ENCODE assay signal across 2 cellular contexts in the genomic region with DNA sequence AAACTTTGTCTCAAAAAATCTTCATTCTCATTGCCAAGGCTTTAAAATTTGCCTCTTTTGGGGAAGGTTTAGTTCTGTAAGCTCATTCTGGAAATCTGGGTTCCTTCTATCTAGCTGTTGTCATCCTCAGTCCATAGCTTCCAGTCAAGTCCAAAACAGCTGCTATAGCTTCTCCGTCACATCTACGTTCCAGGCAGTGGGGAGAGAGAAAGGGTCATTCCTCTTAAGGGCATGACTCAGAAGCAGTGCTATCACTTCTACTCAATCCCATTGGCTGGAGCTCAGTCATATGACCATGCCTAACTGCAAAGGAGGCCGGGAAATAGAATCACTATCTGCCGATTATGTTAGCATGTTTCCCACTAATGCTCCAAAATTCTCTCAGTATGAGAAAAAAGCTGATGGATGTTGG.
TF ChIP-seq lines count a peak whose summit lies in the region.

No MANE protein-coding gene starts in this region.

TF ChIP-seq in Ishikawa, 13 proteins besides CTCF, POLR2A, EP300 and RAD21 (continued from another document):
- TF ChIP-seq, protein P1, sequence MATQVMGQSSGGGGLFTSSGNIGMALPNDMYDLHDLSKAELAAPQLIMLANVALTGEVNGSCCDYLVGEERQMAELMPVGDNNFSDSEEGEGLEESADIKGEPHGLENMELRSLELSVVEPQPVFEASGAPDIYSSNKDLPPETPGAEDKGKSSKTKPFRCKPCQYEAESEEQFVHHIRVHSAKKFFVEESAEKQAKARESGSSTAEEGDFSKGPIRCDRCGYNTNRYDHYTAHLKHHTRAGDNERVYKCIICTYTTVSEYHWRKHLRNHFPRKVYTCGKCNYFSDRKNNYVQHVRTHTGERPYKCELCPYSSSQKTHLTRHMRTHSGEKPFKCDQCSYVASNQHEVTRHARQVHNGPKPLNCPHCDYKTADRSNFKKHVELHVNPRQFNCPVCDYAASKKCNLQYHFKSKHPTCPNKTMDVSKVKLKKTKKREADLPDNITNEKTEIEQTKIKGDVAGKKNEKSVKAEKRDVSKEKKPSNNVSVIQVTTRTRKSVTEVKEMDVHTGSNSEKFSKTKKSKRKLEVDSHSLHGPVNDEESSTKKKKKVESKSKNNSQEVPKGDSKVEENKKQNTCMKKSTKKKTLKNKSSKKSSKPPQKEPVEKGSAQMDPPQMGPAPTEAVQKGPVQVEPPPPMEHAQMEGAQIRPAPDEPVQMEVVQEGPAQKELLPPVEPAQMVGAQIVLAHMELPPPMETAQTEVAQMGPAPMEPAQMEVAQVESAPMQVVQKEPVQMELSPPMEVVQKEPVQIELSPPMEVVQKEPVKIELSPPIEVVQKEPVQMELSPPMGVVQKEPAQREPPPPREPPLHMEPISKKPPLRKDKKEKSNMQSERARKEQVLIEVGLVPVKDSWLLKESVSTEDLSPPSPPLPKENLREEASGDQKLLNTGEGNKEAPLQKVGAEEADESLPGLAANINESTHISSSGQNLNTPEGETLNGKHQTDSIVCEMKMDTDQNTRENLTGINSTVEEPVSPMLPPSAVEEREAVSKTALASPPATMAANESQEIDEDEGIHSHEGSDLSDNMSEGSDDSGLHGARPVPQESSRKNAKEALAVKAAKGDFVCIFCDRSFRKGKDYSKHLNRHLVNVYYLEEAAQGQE (IDR thresholded peaks at IDR 0.05; ENCODE audit: low read depth), result no peak
- TF ChIP-seq, protein P2, sequence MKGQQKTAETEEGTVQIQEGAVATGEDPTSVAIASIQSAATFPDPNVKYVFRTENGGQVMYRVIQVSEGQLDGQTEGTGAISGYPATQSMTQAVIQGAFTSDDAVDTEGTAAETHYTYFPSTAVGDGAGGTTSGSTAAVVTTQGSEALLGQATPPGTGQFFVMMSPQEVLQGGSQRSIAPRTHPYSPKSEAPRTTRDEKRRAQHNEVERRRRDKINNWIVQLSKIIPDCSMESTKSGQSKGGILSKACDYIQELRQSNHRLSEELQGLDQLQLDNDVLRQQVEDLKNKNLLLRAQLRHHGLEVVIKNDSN (IDR thresholded peaks at IDR 0.05), result peak; percentile 72
- no peak for TF ChIP-seq TAF1 (IDR thresholded peaks at IDR 0.05; ENCODE audit: low read depth)

TF ChIP-seq in K562, 482 proteins besides CTCF, POLR2A, EP300 and RAD21 (continued from another document and continues in another):
- TF ChIP-seq, protein P3, sequence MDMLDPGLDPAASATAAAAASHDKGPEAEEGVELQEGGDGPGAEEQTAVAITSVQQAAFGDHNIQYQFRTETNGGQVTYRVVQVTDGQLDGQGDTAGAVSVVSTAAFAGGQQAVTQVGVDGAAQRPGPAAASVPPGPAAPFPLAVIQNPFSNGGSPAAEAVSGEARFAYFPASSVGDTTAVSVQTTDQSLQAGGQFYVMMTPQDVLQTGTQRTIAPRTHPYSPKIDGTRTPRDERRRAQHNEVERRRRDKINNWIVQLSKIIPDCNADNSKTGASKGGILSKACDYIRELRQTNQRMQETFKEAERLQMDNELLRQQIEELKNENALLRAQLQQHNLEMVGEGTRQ (CRISPR knock-in tag; IDR thresholded peaks at IDR 0.05), result peak; percentile 89
- TF ChIP-seq MCM2 (IDR thresholded peaks at IDR 0.05; ENCODE audit: low read depth) (no peak), BCOR (IDR thresholded peaks at IDR 0.05) (no peak), NR2C1 (IDR thresholded peaks at IDR 0.05) (no peak), NR2C1 (tag; IDR thresholded peaks at IDR 0.05) (peak; percentile 20; the same call in 1 of the 2 replicates), CBFA2T2 (conservative IDR thresholded peaks at IDR 0.05) (0 out of 2 replicates have a peak, but pooled peaks have one; percentile 29), ZNF239 (CRISPR knock-in tag; IDR thresholded peaks at IDR 0.05) (no peak), NFE2 (IDR thresholded peaks at IDR 0.05; ENCODE audit: low read depth) (peak; percentile 22; the same call in 1 of the 2 replicates), HDAC8 (tag; IDR thresholded peaks at IDR 0.05) (0 out of 2 replicates have a peak, but pooled peaks have one; percentile 39), HIVEP1 (CRISPR knock-in tag; IDR thresholded peaks at IDR 0.05) (0 out of 2 replicates have a peak, but pooled peaks have one; percentile 25), U2AF2 (optimal IDR thresholded peaks at IDR 0.05; ENCODE audit: low read depth, low read length) (no peak), DMBX1 (CRISPR knock-in tag; IDR thresholded peaks at IDR 0.05; ENCODE audit: borderline replicate concordance) (0 out of 2 replicates have a peak, but pooled peaks have one; percentile 43), RAD51 (IDR thresholded peaks at IDR 0.05; ENCODE audit: borderline replicate concordance, low read depth) (peak; percentile 86), FOS (IDR thresholded peaks at IDR 0.05; ENCODE audit: extremely low read depth, insufficient read length) (peak; percentile 42), FOXM1 (IDR thresholded peaks at IDR 0.05; ENCODE audit: low read depth) (no peak), FOXM1 (CRISPR knock-in tag; IDR thresholded peaks at IDR 0.05; ENCODE audit: low read depth) (no peak), ATF7 (IDR thresholded peaks at IDR 0.05) (peak; percentile 31; the same call in 1 of the 2 replicates), COPS2 (conservative IDR thresholded peaks at IDR 0.05) (no peak), ATF1 (CRISPR knock-in tag; IDR thresholded peaks at IDR 0.05) (no peak), ATF1 (tag; IDR thresholded peaks at IDR 0.05) (peak; percentile 16; the same call in 1 of the 2 replicates), ELF1 (tag; IDR thresholded peaks at IDR 0.05) (no peak), FOSL1 (tag; conservative IDR thresholded peaks at IDR 0.05) (peak; percentile 86), ZNF507 (tag; conservative IDR thresholded peaks at IDR 0.05) (no peak), ZNF695 (CRISPR knock-in tag; IDR thresholded peaks at IDR 0.05) (no peak), DPF2 (IDR thresholded peaks at IDR 0.05) (peak; percentile 17; the same call in 1 of the 2 replicates), CXXC5 (CRISPR knock-in tag; IDR thresholded peaks at IDR 0.05) (peak; percentile 39; the same call in 1 of the 2 replicates), ZNF175 (CRISPR knock-in tag; IDR thresholded peaks at IDR 0.05; ENCODE audit: low read depth) (peak; percentile 72; the same call in 1 of the 2 replicates), ARNT (IDR thresholded peaks at IDR 0.05) (peak in 1 of 2 experiments; percentile 29; a peak in 1 of 4 replicates), JUN (IDR thresholded peaks at IDR 0.05; ENCODE audit: borderline replicate concordance, low read depth, low read length) (0 out of 2 replicates have a peak, but pooled peaks have one; percentile 40), JUN (CRISPR knock-in tag; IDR thresholded peaks at IDR 0.05; ENCODE audit: borderline replicate concordance) (no peak), SMAD4 (CRISPR knock-in tag; conservative IDR thresholded peaks at IDR 0.05) (0 out of 2 replicates have a peak, but pooled peaks have one; percentile 30), NR2C2 (CRISPR knock-in tag; IDR thresholded peaks at IDR 0.05) (no peak), NR2C2 (tag; IDR thresholded peaks at IDR 0.05) (peak; percentile 49), ZSCAN32 (CRISPR knock-in tag; IDR thresholded peaks at IDR 0.05) (no peak), ESRRA (IDR thresholded peaks at IDR 0.05; ENCODE audit: borderline replicate concordance, low read depth) (peak; percentile 80), NR4A1 (CRISPR knock-in tag; IDR thresholded peaks at IDR 0.05) (0 out of 2 replicates have a peak, but pooled peaks have one; percentile 14), NR4A1 (tag; IDR thresholded peaks at IDR 0.05) (no peak), EHMT2 (IDR thresholded peaks at IDR 0.05) (peak; percentile 75; the same call in 1 of the 2 replicates)
- TF ChIP-seq, protein P4, sequence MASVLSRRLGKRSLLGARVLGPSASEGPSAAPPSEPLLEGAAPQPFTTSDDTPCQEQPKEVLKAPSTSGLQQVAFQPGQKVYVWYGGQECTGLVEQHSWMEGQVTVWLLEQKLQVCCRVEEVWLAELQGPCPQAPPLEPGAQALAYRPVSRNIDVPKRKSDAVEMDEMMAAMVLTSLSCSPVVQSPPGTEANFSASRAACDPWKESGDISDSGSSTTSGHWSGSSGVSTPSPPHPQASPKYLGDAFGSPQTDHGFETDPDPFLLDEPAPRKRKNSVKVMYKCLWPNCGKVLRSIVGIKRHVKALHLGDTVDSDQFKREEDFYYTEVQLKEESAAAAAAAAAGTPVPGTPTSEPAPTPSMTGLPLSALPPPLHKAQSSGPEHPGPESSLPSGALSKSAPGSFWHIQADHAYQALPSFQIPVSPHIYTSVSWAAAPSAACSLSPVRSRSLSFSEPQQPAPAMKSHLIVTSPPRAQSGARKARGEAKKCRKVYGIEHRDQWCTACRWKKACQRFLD (CRISPR knock-in tag; IDR thresholded peaks at IDR 0.05), result peak; percentile 73; the same call in 1 of the 2 replicates
- TF ChIP-seq, protein P5, sequence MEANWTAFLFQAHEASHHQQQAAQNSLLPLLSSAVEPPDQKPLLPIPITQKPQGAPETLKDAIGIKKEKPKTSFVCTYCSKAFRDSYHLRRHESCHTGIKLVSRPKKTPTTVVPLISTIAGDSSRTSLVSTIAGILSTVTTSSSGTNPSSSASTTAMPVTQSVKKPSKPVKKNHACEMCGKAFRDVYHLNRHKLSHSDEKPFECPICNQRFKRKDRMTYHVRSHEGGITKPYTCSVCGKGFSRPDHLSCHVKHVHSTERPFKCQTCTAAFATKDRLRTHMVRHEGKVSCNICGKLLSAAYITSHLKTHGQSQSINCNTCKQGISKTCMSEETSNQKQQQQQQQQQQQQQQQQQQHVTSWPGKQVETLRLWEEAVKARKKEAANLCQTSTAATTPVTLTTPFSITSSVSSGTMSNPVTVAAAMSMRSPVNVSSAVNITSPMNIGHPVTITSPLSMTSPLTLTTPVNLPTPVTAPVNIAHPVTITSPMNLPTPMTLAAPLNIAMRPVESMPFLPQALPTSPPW (CRISPR knock-in tag; IDR thresholded peaks at IDR 0.05), result 0 out of 2 replicates have a peak, but pooled peaks have one; percentile 15
- TF ChIP-seq, protein P6, sequence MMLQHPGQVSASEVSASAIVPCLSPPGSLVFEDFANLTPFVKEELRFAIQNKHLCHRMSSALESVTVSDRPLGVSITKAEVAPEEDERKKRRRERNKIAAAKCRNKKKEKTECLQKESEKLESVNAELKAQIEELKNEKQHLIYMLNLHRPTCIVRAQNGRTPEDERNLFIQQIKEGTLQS (IDR thresholded peaks at IDR 0.05), result peak; percentile 77
- TF ChIP-seq, protein P6 (CRISPR knock-in tag; conservative IDR thresholded peaks at IDR 0.05), result no peak
- TF ChIP-seq, protein P2 (CRISPR knock-in tag; IDR thresholded peaks at IDR 0.05), result peak; percentile 91
- TF ChIP-seq, protein P7, sequence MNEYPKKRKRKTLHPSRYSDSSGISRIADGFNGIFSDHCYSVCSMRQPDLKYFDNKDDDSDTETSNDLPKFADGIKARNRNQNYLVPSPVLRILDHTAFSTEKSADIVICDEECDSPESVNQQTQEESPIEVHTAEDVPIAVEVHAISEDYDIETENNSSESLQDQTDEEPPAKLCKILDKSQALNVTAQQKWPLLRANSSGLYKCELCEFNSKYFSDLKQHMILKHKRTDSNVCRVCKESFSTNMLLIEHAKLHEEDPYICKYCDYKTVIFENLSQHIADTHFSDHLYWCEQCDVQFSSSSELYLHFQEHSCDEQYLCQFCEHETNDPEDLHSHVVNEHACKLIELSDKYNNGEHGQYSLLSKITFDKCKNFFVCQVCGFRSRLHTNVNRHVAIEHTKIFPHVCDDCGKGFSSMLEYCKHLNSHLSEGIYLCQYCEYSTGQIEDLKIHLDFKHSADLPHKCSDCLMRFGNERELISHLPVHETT (CRISPR knock-in tag; conservative IDR thresholded peaks at IDR 0.05 in 1 of 2, IDR thresholded peaks at IDR 0.05 in 1 of 2), result 0 out of 4 replicates have a peak, but pooled peaks of 1 of the 2 experiments have one; percentile 31
- TF ChIP-seq, protein P8, sequence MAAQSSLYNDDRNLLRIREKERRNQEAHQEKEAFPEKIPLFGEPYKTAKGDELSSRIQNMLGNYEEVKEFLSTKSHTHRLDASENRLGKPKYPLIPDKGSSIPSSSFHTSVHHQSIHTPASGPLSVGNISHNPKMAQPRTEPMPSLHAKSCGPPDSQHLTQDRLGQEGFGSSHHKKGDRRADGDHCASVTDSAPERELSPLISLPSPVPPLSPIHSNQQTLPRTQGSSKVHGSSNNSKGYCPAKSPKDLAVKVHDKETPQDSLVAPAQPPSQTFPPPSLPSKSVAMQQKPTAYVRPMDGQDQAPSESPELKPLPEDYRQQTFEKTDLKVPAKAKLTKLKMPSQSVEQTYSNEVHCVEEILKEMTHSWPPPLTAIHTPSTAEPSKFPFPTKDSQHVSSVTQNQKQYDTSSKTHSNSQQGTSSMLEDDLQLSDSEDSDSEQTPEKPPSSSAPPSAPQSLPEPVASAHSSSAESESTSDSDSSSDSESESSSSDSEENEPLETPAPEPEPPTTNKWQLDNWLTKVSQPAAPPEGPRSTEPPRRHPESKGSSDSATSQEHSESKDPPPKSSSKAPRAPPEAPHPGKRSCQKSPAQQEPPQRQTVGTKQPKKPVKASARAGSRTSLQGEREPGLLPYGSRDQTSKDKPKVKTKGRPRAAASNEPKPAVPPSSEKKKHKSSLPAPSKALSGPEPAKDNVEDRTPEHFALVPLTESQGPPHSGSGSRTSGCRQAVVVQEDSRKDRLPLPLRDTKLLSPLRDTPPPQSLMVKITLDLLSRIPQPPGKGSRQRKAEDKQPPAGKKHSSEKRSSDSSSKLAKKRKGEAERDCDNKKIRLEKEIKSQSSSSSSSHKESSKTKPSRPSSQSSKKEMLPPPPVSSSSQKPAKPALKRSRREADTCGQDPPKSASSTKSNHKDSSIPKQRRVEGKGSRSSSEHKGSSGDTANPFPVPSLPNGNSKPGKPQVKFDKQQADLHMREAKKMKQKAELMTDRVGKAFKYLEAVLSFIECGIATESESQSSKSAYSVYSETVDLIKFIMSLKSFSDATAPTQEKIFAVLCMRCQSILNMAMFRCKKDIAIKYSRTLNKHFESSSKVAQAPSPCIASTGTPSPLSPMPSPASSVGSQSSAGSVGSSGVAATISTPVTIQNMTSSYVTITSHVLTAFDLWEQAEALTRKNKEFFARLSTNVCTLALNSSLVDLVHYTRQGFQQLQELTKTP (IDR thresholded peaks at IDR 0.05; ENCODE audit: low read depth in 1 of 2, partially characterized antibody in 2 of 2), result peak in 1 of 2 experiments; percentile 65
- TF ChIP-seq, protein P9, sequence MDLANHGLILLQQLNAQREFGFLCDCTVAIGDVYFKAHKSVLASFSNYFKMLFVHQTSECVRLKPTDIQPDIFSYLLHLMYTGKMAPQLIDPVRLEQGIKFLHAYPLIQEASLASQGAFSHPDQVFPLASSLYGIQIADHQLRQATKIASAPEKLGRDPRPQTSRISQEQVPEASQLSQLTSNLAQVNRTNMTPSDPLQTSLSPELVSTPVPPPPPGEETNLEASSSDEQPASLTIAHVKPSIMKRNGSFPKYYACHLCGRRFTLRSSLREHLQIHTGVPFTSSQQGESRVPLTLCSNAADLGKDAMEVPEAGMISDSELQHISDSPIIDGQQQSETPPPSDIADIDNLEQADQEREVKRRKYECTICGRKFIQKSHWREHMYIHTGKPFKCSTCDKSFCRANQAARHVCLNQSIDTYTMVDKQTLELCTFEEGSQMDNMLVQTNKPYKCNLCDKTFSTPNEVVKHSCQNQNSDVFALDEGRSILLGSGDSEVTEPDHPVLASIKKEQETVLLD (IDR thresholded peaks at IDR 0.05), result no peak
